Comparison of ENCODE assay signal across 8 cellular contexts in genomic region chr10:104336829-104337526, GRCh38. TPM values are rescaled to one million over a fixed set of nuclear protein-coding genes. Genes with fewer than 3 reads are reported as not detected.
DNase-seq lines count a peak whose midpoint lies in the region; ATAC-seq, FAIRE-seq and TF ChIP-seq lines count a peak whose summit lies in the region.

No MANE protein-coding gene starts in this region.

- no peak for TF ChIP-seq POLR2A in endothelial cell of umbilical vein (IDR thresholded peaks at IDR 0.05; ENCODE audit: low read depth, low read length)

- H3K4me3 ChIP-seq in endothelial cell of umbilical vein (replicated peaks in 1 of 3; ENCODE audit: insufficient read depth in 1 of 3, low read depth in 1 of 3, low read length in 3 of 3) (peak overlapping the region; percentile 64 to 99 (median 94)), neuronal stem cell (ENCODE audit: low read length in 2 of 2) (peak overlapping the region; percentile 89)

- H3K27ac ChIP-seq in endothelial cell of umbilical vein (ENCODE audit: insufficient read depth, low read depth, low read length) = peak overlapping the region; percentile 100
- no peak overlapping the region for H3K27ac ChIP-seq in neuronal stem cell (replicated peaks; ENCODE audit: low read length)

- H3K36me3 ChIP-seq in endothelial cell of umbilical vein (ENCODE audit: control insufficient read depth in 2 of 2, extremely low read depth in 1 of 2, insufficient read depth in 2 of 2, low read length in 2 of 2) (peaks cover 2 to 7% of the 10 kb centered on the region in 2 experiments), neuronal stem cell (replicated peaks in 1 of 2; ENCODE audit: control insufficient read depth in 2 of 2, insufficient read depth in 2 of 2, low read length in 2 of 2) (peaks cover 0 to 24% of the 10 kb centered on the region in 2 donors)

- H4K8ac ChIP-seq in neuronal stem cell (ENCODE audit: low read depth, low read length) = no peak overlapping the region

- H3K4me2 ChIP-seq in endothelial cell of umbilical vein (ENCODE audit: insufficient read depth, low read length) (peak overlapping the region; percentile 97), neuronal stem cell (ENCODE audit: insufficient read depth, low read length, poor library complexity, severe bottlenecking) (peak overlapping the region; percentile 90)

- intact Hi-C loops in endothelial cell of umbilical vein (cut with micrococcal nuclease) = loop anchor here (1.0 to 10.0 kb wide), 3 partner anchors 32 to 432 kb away; no protein-coding TSS in a partner anchor

- TSS peak; percentile 39 for BruUV-seq in endothelial cell of umbilical vein (replicated peaks; lab: Mats Ljungman, UMichigan)

- DNase-seq in ELF-1 (ENCODE audit: low read depth, low spot score) = peak; percentile 21
- DNase-seq in OCI-M1 (lab: John Stamatoyannopoulos, UW) = peak; percentile 61
- DNase-seq in endothelial cell of umbilical vein (ENCODE audit: low read depth, low spot score) = peak; percentile 47
- DNase-seq in neuronal stem cell (ENCODE audit: low spot score) = no peak
- no peak for DNase-seq in putamen (ENCODE audit: low spot score)
- DNase-seq in activated CD4-positive, CD25-positive, alpha-beta regulatory T cell (lab: John Stamatoyannopoulos, UW) = no peak
- no peak for DNase-seq in KBM-7

- H2AFZ ChIP-seq in endothelial cell of umbilical vein (ENCODE audit: low read depth, low read length) (no peak overlapping the region), neuronal stem cell (ENCODE audit: low read length) (peak overlapping the region; percentile 98)

- H4K91ac ChIP-seq in neuronal stem cell (ENCODE audit: low read depth, low read length, poor library complexity) = no peak overlapping the region

- H2BK12ac ChIP-seq in neuronal stem cell (ENCODE audit: low read length) = no peak overlapping the region

- no peak overlapping the region for H3K4ac ChIP-seq in neuronal stem cell (ENCODE audit: low read length)

- in situ Hi-C loops in KBM-7 (cut with MboI; ENCODE audit: low pct_unique_long_range_greater_than_20kb, low sequenced_read_pairs) = no loop called here

- H2BK120ac ChIP-seq in neuronal stem cell (ENCODE audit: low read depth, low read length) = no peak overlapping the region

- H3K79me1 ChIP-seq in neuronal stem cell (ENCODE audit: low read depth, low read length) = peaks cover 6% of the 10 kb centered on the region

- H2BK15ac ChIP-seq in neuronal stem cell (ENCODE audit: low read length) = no peak overlapping the region

- no peak for FAIRE-seq in endothelial cell of umbilical vein (lab: Jason Lieb, UNC)

- H3K18ac ChIP-seq in neuronal stem cell (ENCODE audit: low read length) = no peak overlapping the region

- H3K23ac ChIP-seq in neuronal stem cell (ENCODE audit: low read depth, low read length, poor library complexity) = no peak overlapping the region

- H3K4me1 ChIP-seq in endothelial cell of umbilical vein (ENCODE audit: control insufficient read depth, extremely low read depth, insufficient read depth, low read length) (peaks cover 54% of the 10 kb centered on the region), neuronal stem cell (ENCODE audit: control insufficient read depth in 2 of 2, insufficient read depth in 1 of 2, low read depth in 1 of 2, low read length in 2 of 2) (peaks cover 22 to 24% of the 10 kb centered on the region in 2 donors)

- dilution Hi-C loops in endothelial cell of umbilical vein (cut with MboI; ENCODE audit: extremely low pct_ligation_motif_present, low sequenced_read_pairs) = no loop called here

- H3K9me3 ChIP-seq in endothelial cell of umbilical vein (replicated peaks; ENCODE audit: control insufficient read depth, insufficient read depth, low read length) (no peaks in the 10 kb centered on the region), neuronal stem cell (replicated peaks in 1 of 2; ENCODE audit: control insufficient read depth in 2 of 2, insufficient read depth in 1 of 2, low read depth in 1 of 2, low read length in 2 of 2) (no peaks in the 10 kb centered on the region)

- ATAC-seq in GM21786 (IDR thresholded peaks at IDR 0.05; ENCODE audit: unreplicated experiment) = peak; percentile 20

- POLR2A ChIA-PET in endothelial cell of umbilical vein (lab: Charles Lee) = interaction anchor here (0.7 to 1.5 kb wide), 4 partner anchors 8 to 68 kb away, joined by 3 to 10 read pairs (median 8); partner anchors contain the start of gene GSTO2

- no peaks in the 10 kb centered on the region for H4K20me1 ChIP-seq in endothelial cell of umbilical vein (replicated peaks; ENCODE audit: control insufficient read depth, extremely low read depth, insufficient read depth, low read length)

- peaks cover 61% of the 10 kb centered on the region for H3K79me2 ChIP-seq in endothelial cell of umbilical vein (ENCODE audit: control insufficient read depth, insufficient read depth, low read length)

- H3K9ac ChIP-seq in endothelial cell of umbilical vein (replicated peaks; ENCODE audit: extremely low read depth, insufficient read depth, low read length) (peak overlapping the region; percentile 99), neuronal stem cell (ENCODE audit: low read depth, low read length, poor library complexity) (no peak overlapping the region)

- no peak overlapping the region for H2BK5ac ChIP-seq in neuronal stem cell (ENCODE audit: low read length)

- CTCF ChIA-PET in endothelial cell of umbilical vein (lab: Charles Lee) = interaction anchor here (1.1 to 3.7 kb wide), 7 partner anchors 13 to 45 kb away, joined by 4 to 36 read pairs (median 6); partner anchors contain the start of gene CFAP58

- H3K27me3 ChIP-seq in endothelial cell of umbilical vein (ENCODE audit: control insufficient read depth in 2 of 2, insufficient read depth in 2 of 2, low read length in 2 of 2) (no peaks in the 10 kb centered on the region), neuronal stem cell (ENCODE audit: control insufficient read depth in 3 of 3, insufficient read depth in 3 of 3, low read depth in 1 of 3, low read length in 3 of 3) (peaks cover 0 to 21% (median 0%) of the 10 kb centered on the region in 3 experiments)

- WGBS in neuronal stem cell (ENCODE audit: extremely low coverage in 2 of 2, insufficient read length in 2 of 2, insufficient replicate concordance in 1 of 2), 2 donors = no CpG with 5 or more reads among the region's 14 CpGs

- no peak for TF ChIP-seq CTCF in endothelial cell of umbilical vein (IDR thresholded peaks at IDR 0.05; ENCODE audit: extremely low read depth in 1 of 2, insufficient read depth in 1 of 2, low read depth in 1 of 2, low read length in 2 of 2)

- H3K14ac ChIP-seq in neuronal stem cell (ENCODE audit: low read length) = no peak overlapping the region

- no peaks in the 10 kb centered on the region for H3K9me1 ChIP-seq in endothelial cell of umbilical vein (replicated peaks; ENCODE audit: control insufficient read depth, extremely low read depth, insufficient read depth, low read length)

- H2AK5ac ChIP-seq in neuronal stem cell (ENCODE audit: low read depth, low read length) = no peak overlapping the region

TF ChIP-seq in endothelial cell of umbilical vein, 7 proteins besides CTCF, POLR2A, EP300 and RAD21:
- TF ChIP-seq FOS (IDR thresholded peaks at IDR 0.05; ENCODE audit: borderline replicate concordance, insufficient read depth, low read length) = no peak
- TF ChIP-seq POLR2AphosphoS5 (IDR thresholded peaks at IDR 0.05; ENCODE audit: insufficient read depth, low read depth, low read length) = no peak
- no peak for TF ChIP-seq EZH2 (IDR thresholded peaks at IDR 0.05; ENCODE audit: borderline replicate concordance, low read depth, low read length, severe bottlenecking)
- TF ChIP-seq GATA2 (IDR thresholded peaks at IDR 0.05; ENCODE audit: insufficient read depth, insufficient read length, low read depth, low read length) = no peak
- no peak for TF ChIP-seq JUN (IDR thresholded peaks at IDR 0.05; ENCODE audit: borderline replicate concordance, insufficient read depth, insufficient read length, low read depth)
- TF ChIP-seq, protein P1, sequence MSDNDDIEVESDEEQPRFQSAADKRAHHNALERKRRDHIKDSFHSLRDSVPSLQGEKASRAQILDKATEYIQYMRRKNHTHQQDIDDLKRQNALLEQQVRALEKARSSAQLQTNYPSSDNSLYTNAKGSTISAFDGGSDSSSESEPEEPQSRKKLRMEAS (IDR thresholded peaks at IDR 0.05; ENCODE audit: insufficient read depth, insufficient read length) = no peak
- no peak for TF ChIP-seq MYC (IDR thresholded peaks at IDR 0.05; ENCODE audit: low read depth, low read length)

RNA-seq across cellular contexts. Expression of gene ITPRIP, which starts 1.3 kb away (rescaled TPM):
- total RNA-seq in endothelial cell of umbilical vein = 31.4 and 33.3 TPM in 2 replicates
- polyA plus RNA-seq in endothelial cell of umbilical vein = 27.5 and 33.2 TPM in 2 replicates
- 30.0 and 32.0 TPM in 2 replicates for polyA plus RNA-seq in endothelial cell of umbilical vein (2011; cell fraction: cytosol; rRNA removed)
- polyA plus RNA-seq in endothelial cell of umbilical vein (2011; cell fraction: nucleus; rRNA removed) = 46.1 and 47.6 TPM in 2 replicates
- polyA plus RNA-seq in endothelial cell of umbilical vein (2012) = 33.9 and 36.0 TPM in 2 replicates
- 41.3 and 46.5 TPM in 2 replicates for polyA minus RNA-seq in endothelial cell of umbilical vein
- polyA minus RNA-seq in endothelial cell of umbilical vein (2011; cell fraction: cytosol; rRNA and poly(A)+ RNA removed) = 13.7 TPM
- polyA minus RNA-seq in endothelial cell of umbilical vein (2011; cell fraction: nucleus; rRNA and poly(A)+ RNA removed) = 69.6 and 71.3 TPM in 2 replicates
- polyA plus RNA-seq in neuronal stem cell (2013, experiment 1 of 2) = 2.3 TPM
- polyA plus RNA-seq in neuronal stem cell (2013, experiment 2 of 2) = 2.1 TPM

RNA-seq across cellular contexts. Expression of gene CFAP58, which starts 16.7 kb away (rescaled TPM):
- 0.29 and 0.35 TPM in 2 replicates for total RNA-seq in endothelial cell of umbilical vein
- 0.03 and 0.07 TPM in 2 replicates for polyA plus RNA-seq in endothelial cell of umbilical vein
- 0.10 and 0.17 TPM in 2 replicates for polyA plus RNA-seq in endothelial cell of umbilical vein (2011; cell fraction: cytosol; rRNA removed)
- polyA plus RNA-seq in endothelial cell of umbilical vein (2011; cell fraction: nucleus; rRNA removed) = 1.0 and 1.5 TPM in 2 replicates
- polyA plus RNA-seq in endothelial cell of umbilical vein (2012) = 0.55 and 0.61 TPM in 2 replicates
- 0.07 TPM in 1 of 2 replicates, not detected in the other for polyA minus RNA-seq in endothelial cell of umbilical vein
- not detected for polyA minus RNA-seq in endothelial cell of umbilical vein (2011; cell fraction: cytosol; rRNA and poly(A)+ RNA removed)
- 0.34 and 0.72 TPM in 2 replicates for polyA minus RNA-seq in endothelial cell of umbilical vein (2011; cell fraction: nucleus; rRNA and poly(A)+ RNA removed)
- polyA plus RNA-seq in neuronal stem cell (2013, experiment 1 of 2) = 0.20 TPM
- 0.11 TPM for polyA plus RNA-seq in neuronal stem cell (2013, experiment 2 of 2)

Comparison
In these comparisons a context has a peak if more than half of its experiments do, and no peak if none do; other contexts are left out.
1. DNase-seq: peak in ELF-1 (single experiment), OCI-M1 (single experiment) and endothelial cell of umbilical vein (single experiment); none in neuronal stem cell (single experiment), putamen (single experiment), activated CD4-positive, CD25-positive, alpha-beta regulatory T cell (0 of 4) and KBM-7 (single experiment).